ENCODE assay signal across 9 cellular contexts in the genomic region with DNA sequence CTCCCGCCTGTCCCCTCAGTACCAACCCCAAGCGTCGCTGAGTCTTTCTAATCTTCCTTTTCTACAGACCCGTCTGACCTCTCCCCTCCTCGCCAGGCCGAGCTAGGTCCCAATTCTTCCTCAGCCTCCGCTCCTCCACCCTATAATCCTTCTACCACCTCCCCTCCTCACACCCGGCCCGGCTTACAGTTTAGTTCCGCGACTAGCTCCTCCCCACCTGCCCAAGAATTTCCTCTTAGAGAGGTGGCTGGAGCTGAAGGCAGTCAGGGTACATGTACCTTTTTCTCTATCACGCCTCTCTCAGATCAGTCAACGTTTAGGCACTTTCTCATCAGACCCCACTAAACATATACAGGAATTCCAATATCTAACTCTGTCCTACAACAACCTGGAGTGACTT. TPM values are rescaled to one million over a fixed set of nuclear protein-coding genes. Genes with fewer than 3 reads are reported as not detected.
DNase-seq lines count a peak whose midpoint lies in the region; ATAC-seq and TF ChIP-seq lines count a peak whose summit lies in the region.
"Not testable (repeated sequence)": the region's sequence is repeated elsewhere in the genome, so short reads cannot be mapped to it uniquely, and the experiment has no call there.
"Had no signal": no experiment of that assay in that cellular context is flagged by ENCODE, and none has a peak within 500 bp of the region (broad histone marks: within the 10 kb centered on the region; RNA-seq: fewer than 3 reads in every experiment).

No MANE protein-coding gene starts in this region.

- not testable (repeated sequence) for H3K27ac ChIP-seq in iPS-18a (ENCODE audit: low read length)
- H3K27ac ChIP-seq in mesendoderm (ENCODE audit: low read depth, low read length) (peak overlapping the region; percentile 73), neutrophil (peak overlapping the region; percentile 68)

- peak overlapping the region; percentile 83 for H3K18ac ChIP-seq in mesendoderm (ENCODE audit: low read length)

- not testable (repeated sequence) for H3K9me3 ChIP-seq in iPS-18a (ENCODE audit: control insufficient read depth, low read depth, low read length); neutrophil

- H3K27ac Mint-ChIP-seq in CD14-positive monocyte: peak overlapping the region in 4 of 7 donors; percentile 7 to 85 (median 54)
- peak overlapping the region; percentile 99 for H3K27ac Mint-ChIP-seq in WTC11
- H3K27ac Mint-ChIP-seq in glutamatergic neuron (ENCODE audit: unreplicated experiment): not testable (repeated sequence)

- intact Hi-C loops in CD14-positive monocyte (cut with micrococcal nuclease): loop anchor here in 1 of 2 donors (10.0 kb wide), 1 partner anchor 1198 kb away; a partner anchor contains a TSS

- not testable (repeated sequence) for H3K9ac ChIP-seq in iPS-18a (ENCODE audit: low read length)
- H3K9ac ChIP-seq in mesendoderm (ENCODE audit: low read length): peak overlapping the region; percentile 67

- H2BK15ac ChIP-seq in mesendoderm (replicated peaks; ENCODE audit: low read depth): not testable (repeated sequence)

- peak overlapping the region; percentile 55 for H2BK5ac ChIP-seq in mesendoderm (ENCODE audit: low read length)

- peak overlapping the region; percentile 51 for H3K4me3 ChIP-seq in H7 (ENCODE audit: insufficient read depth, low read depth, low read length)
- H3K4me3 ChIP-seq in iPS-18a (ENCODE audit: low read length): peak overlapping the region; percentile 47
- not testable (repeated sequence) for H3K4me3 ChIP-seq in mesendoderm (ENCODE audit: low read length)
- peak overlapping the region; percentile 37 to 43 for H3K4me3 ChIP-seq in neutrophil (ENCODE audit: low read depth in 1 of 2, low read length in 1 of 2)

- H3K4me2 ChIP-seq in mesendoderm (ENCODE audit: low read length): not testable (repeated sequence)

- POLR2A ChIA-PET in WTC11 (lab: Charles Lee): interaction anchor here (1.0 kb wide), 1 partner anchor 35 kb away, joined by 3 read pairs; a partner anchor contains a TSS

- not testable (repeated sequence) for H3K23ac ChIP-seq in mesendoderm (ENCODE audit: low read length)

- H4K5ac ChIP-seq in mesendoderm (ENCODE audit: low read length): not testable (repeated sequence)

- CTCF ChIA-PET in WTC11 (lab: Charles Lee): interaction anchor here (0.7 to 1.4 kb wide), 3 partner anchors 24 to 74 kb away, joined by 5 to 6 read pairs (median 5); no protein-coding TSS in a partner anchor

- H3K4ac ChIP-seq in mesendoderm (ENCODE audit: low read depth, low read length): not testable (repeated sequence)

- H3K4me1 ChIP-seq in iPS-18a (ENCODE audit: control insufficient read depth, low read depth, low read length); mesendoderm (ENCODE audit: control insufficient read depth, low read depth, low read length): not testable (repeated sequence)
- H3K4me1 ChIP-seq in neutrophil (ENCODE audit: control insufficient read depth in 1 of 2, insufficient read depth in 1 of 2, low read depth in 1 of 2, low read length in 1 of 2): peaks cover 50 to 52% of the 10 kb centered on the region in 2 experiments

- DNase-seq in CD14-positive monocyte (ENCODE audit: low spot score); H7; WTC11 (ENCODE audit: low spot score); glutamatergic neuron: not testable (repeated sequence)
- DNase-seq in NCI-H82 (lab: John Stamatoyannopoulos, UW) (peak; percentile 17), mesendoderm (peak; percentile 66)

- not testable (repeated sequence) for H3K9me3 Mint-ChIP-seq in CD14-positive monocyte; WTC11; glutamatergic neuron (ENCODE audit: unreplicated experiment)

- H3K27me3 ChIP-seq in H7 (ENCODE audit: control insufficient read depth, insufficient read depth, low read length); iPS-18a (ENCODE audit: control insufficient read depth, insufficient read depth, low read length); mesendoderm (ENCODE audit: insufficient read depth, low read length, poor library complexity); neutrophil: not testable (repeated sequence)

- not testable (repeated sequence) for H3K79me1 ChIP-seq in mesendoderm (ENCODE audit: low read length)

- TF ChIP-seq CTCF in CD14-positive monocyte (IDR thresholded peaks at IDR 0.05); WTC11 (IDR thresholded peaks at IDR 0.05); glutamatergic neuron (IDR thresholded peaks at IDR 0.05; ENCODE audit: partially characterized antibody, unreplicated experiment); neutrophil (IDR thresholded peaks at IDR 0.05): not testable (repeated sequence)

- peaks cover 5 to 16% (median 11%) of the 10 kb centered on the region in 3 donors for H3K27me3 Mint-ChIP-seq in CD14-positive monocyte (ENCODE audit: low read depth in 3 of 3)
- H3K27me3 Mint-ChIP-seq in WTC11 (ENCODE audit: low read depth); glutamatergic neuron (ENCODE audit: unreplicated experiment): not testable (repeated sequence)

- not testable (repeated sequence) for H3K36me3 ChIP-seq in H7 (replicated peaks; ENCODE audit: control insufficient read depth, insufficient read depth, low read length); iPS-18a (ENCODE audit: control insufficient read depth, low read depth, low read length); mesendoderm (ENCODE audit: control insufficient read depth, insufficient read depth, low read length); neutrophil

- H4K8ac ChIP-seq in mesendoderm (ENCODE audit: low read depth, low read length): not testable (repeated sequence)

- H2BK120ac ChIP-seq in mesendoderm (ENCODE audit: low read depth, low read length): not testable (repeated sequence)

- peak overlapping the region; percentile 83 for H3K56ac ChIP-seq in mesendoderm (ENCODE audit: low read length)

- ATAC-seq in WTC11: not testable (repeated sequence)

- H3K4me1 Mint-ChIP-seq in CD14-positive monocyte (peaks cover 50% of the 10 kb centered on the region), WTC11 (peaks cover 69% of the 10 kb centered on the region), glutamatergic neuron (ENCODE audit: low read depth, unreplicated experiment) (peaks cover 28% of the 10 kb centered on the region)

- H2AK5ac ChIP-seq in mesendoderm (ENCODE audit: low read length): not testable (repeated sequence)

- H3K4me3 Mint-ChIP-seq in CD14-positive monocyte (peak overlapping the region; percentile 54 to 78), WTC11 (peak overlapping the region; percentile 97), glutamatergic neuron (ENCODE audit: unreplicated experiment) (peak overlapping the region; percentile 11)

- no CpG with 5 or more reads among the region's 13 CpGs for WGBS in mesendoderm (ENCODE audit: extremely low coverage, insufficient coverage, low lambda C conversion rate)

- not testable (repeated sequence) for H3K36me3 Mint-ChIP-seq in CD14-positive monocyte; glutamatergic neuron (ENCODE audit: unreplicated experiment)
- H3K36me3 Mint-ChIP-seq in WTC11: peaks cover 59% of the 10 kb centered on the region

- not testable (repeated sequence) for H3K79me2 ChIP-seq in mesendoderm (ENCODE audit: control insufficient read depth, insufficient read depth, low read length)

TF ChIP-seq in WTC11, 78 proteins besides CTCF, POLR2A, EP300 and RAD21:
- TF ChIP-seq, protein P1, sequence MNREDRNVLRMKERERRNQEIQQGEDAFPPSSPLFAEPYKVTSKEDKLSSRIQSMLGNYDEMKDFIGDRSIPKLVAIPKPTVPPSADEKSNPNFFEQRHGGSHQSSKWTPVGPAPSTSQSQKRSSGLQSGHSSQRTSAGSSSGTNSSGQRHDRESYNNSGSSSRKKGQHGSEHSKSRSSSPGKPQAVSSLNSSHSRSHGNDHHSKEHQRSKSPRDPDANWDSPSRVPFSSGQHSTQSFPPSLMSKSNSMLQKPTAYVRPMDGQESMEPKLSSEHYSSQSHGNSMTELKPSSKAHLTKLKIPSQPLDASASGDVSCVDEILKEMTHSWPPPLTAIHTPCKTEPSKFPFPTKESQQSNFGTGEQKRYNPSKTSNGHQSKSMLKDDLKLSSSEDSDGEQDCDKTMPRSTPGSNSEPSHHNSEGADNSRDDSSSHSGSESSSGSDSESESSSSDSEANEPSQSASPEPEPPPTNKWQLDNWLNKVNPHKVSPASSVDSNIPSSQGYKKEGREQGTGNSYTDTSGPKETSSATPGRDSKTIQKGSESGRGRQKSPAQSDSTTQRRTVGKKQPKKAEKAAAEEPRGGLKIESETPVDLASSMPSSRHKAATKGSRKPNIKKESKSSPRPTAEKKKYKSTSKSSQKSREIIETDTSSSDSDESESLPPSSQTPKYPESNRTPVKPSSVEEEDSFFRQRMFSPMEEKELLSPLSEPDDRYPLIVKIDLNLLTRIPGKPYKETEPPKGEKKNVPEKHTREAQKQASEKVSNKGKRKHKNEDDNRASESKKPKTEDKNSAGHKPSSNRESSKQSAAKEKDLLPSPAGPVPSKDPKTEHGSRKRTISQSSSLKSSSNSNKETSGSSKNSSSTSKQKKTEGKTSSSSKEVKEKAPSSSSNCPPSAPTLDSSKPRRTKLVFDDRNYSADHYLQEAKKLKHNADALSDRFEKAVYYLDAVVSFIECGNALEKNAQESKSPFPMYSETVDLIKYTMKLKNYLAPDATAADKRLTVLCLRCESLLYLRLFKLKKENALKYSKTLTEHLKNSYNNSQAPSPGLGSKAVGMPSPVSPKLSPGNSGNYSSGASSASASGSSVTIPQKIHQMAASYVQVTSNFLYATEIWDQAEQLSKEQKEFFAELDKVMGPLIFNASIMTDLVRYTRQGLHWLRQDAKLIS (CRISPR knock-in tag; IDR thresholded peaks at IDR 0.05; ENCODE audit: borderline replicate concordance): 0 out of 2 replicates have a peak, but pooled peaks have one; percentile 27
TF ChIP-seq in WTC11: peak in this region for 1; not testable (repeated sequence) for 77.

RNA-seq across cellular contexts. Expression of a gene that starts 8.7 kb away (rescaled TPM):
- polyA plus RNA-seq in CD14-positive monocyte: 10 to 100 TPM; 47.0 to 64.9 TPM
- 12.7 and 16.1 TPM in 2 replicates for total RNA-seq in H7 (2014; rRNA removed; shearing (Covaris generic))
- total RNA-seq in WTC11 (2021) (4.7 to 5.6 TPM (median 4.9 TPM) in 3 replicates), glutamatergic neuron (ENCODE audit: unreplicated experiment) (0.12 TPM)
- polyA plus RNA-seq in mesendoderm (2013, experiment 1 of 2): 1.0 TPM
- polyA plus RNA-seq in mesendoderm (2013, experiment 2 of 2): 0.95 TPM
- total RNA-seq: IMR-90 had no signal
- polyA plus RNA-seq: IMR-90 had no signal

RNA-seq across cellular contexts. Expression of a gene that starts 34.8 kb away (rescaled TPM):
- 100 to 1,000 TPM; 254 to 310 TPM for polyA plus RNA-seq in CD14-positive monocyte
- total RNA-seq in H7 (2014; rRNA removed; shearing (Covaris generic)): 37.5 and 44.9 TPM in 2 replicates
- total RNA-seq in WTC11 (2021) (78.6 to 86.4 TPM (median 79.7 TPM) in 3 replicates), glutamatergic neuron (ENCODE audit: unreplicated experiment) (61.5 TPM)
- 133 TPM for polyA plus RNA-seq in mesendoderm (2013, experiment 1 of 2)
- polyA plus RNA-seq in mesendoderm (2013, experiment 2 of 2): 128 TPM

RNA-seq across cellular contexts. Expression of a gene that starts 49.1 kb away (rescaled TPM):
- not detected for polyA plus RNA-seq in CD14-positive monocyte
- 1.1 and 1.7 TPM in 2 replicates for total RNA-seq in H7 (2014; rRNA removed; shearing (Covaris generic))
- total RNA-seq in WTC11 (2021) (23.0 to 30.0 TPM (median 27.5 TPM) in 3 replicates), glutamatergic neuron (ENCODE audit: unreplicated experiment) (33.1 TPM)
- 1.8 TPM for polyA plus RNA-seq in mesendoderm (2013, experiment 1 of 2)
- polyA plus RNA-seq in mesendoderm (2013, experiment 2 of 2): 2.0 TPM
- total RNA-seq: IMR-90 had no signal
- polyA plus RNA-seq: IMR-90 had no signal

Comparison
In these comparisons a context has a peak if more than half of its experiments do, and no peak if none do; other contexts are left out.
1. H3K4me3 Mint-ChIP-seq: peak in every context shown above with its lines; median percentile 97 in WTC11; 66 in CD14-positive monocyte; 11 in glutamatergic neuron.